ENCODE assay signal across 8 cellular contexts in genomic region chr17:81518785-81519283, GRCh38. TPM values are rescaled to one million over a fixed set of nuclear protein-coding genes. Genes with fewer than 3 reads are reported as not detected.
DNase-seq lines count a peak whose midpoint lies in the region; ATAC-seq, FAIRE-seq and TF ChIP-seq lines count a peak whose summit lies in the region.

No MANE protein-coding gene starts in this region.

- peak overlapping the region; percentile 93 for H3K4me3 ChIP-seq in left ventricle myocardium inferior
- peak overlapping the region; percentile 40 for H3K4me3 ChIP-seq in skeletal muscle cell (ENCODE audit: low read depth, low read length)

- no peaks in the 10 kb centered on the region for H3K9me3 ChIP-seq in left ventricle myocardium inferior (replicated peaks)

- TF ChIP-seq POLR2A in GM19193 (IDR thresholded peaks at IDR 0.05; ENCODE audit: extremely low read depth, insufficient read depth, insufficient read length) = peak; percentile 37

- H3K36me3 ChIP-seq in left ventricle myocardium inferior = peaks cover 5% of the 10 kb centered on the region

- H3K27me3 ChIP-seq in left ventricle myocardium inferior (ENCODE audit: low read depth) = peaks cover 36% of the 10 kb centered on the region

- TF ChIP-seq CTCF in left ventricle myocardium inferior (IDR thresholded peaks at IDR 0.05; ENCODE audit: borderline replicate concordance) = no peak

- intact Hi-C loops in left ventricle myocardium inferior (cut with micrococcal nuclease) = no loop called here

- H3K27ac ChIP-seq in left ventricle myocardium inferior (replicated peaks) = peak overlapping the region; percentile 99

- DNase-seq in AG08395 (ENCODE audit: low spot score) (peak; percentile 41), left ventricle myocardium inferior (peak; percentile 55), skeletal muscle cell (ENCODE audit: low read depth) (no peak), urothelium cell line (ENCODE audit: low spot score) (no peak)
- DNase-seq in activated CD8-positive, alpha-beta memory T cell treated with anti-CD3 and anti-CD28 coated beads, Interleukin-2, amount 50 U/mL, for 4 hours = peak; percentile 35

- FAIRE-seq in urothelium cell line (lab: Jason Lieb, UNC) = no peak

- ATAC-seq in GM21619 (IDR thresholded peaks at IDR 0.05; ENCODE audit: unreplicated experiment) (no peak), HG02588 (IDR thresholded peaks at IDR 0.05; ENCODE audit: unreplicated experiment) (no peak)

- peaks cover 66% of the 10 kb centered on the region for H3K4me1 ChIP-seq in left ventricle myocardium inferior

RNA-seq across cellular contexts. Expression of gene ACTG1, which starts 6.2 kb away (rescaled TPM):
- total RNA-seq in left ventricle myocardium inferior = 342 TPM

RNA-seq across cellular contexts. Expression of gene FSCN2, which starts 9.3 kb away (rescaled TPM):
- total RNA-seq in left ventricle myocardium inferior = 0.38 TPM

RNA-seq across cellular contexts. Expression of gene FAAP100, which starts 33.3 kb away (rescaled TPM):
- 15.9 TPM for total RNA-seq in left ventricle myocardium inferior

Comparison
In these comparisons a context has a peak if more than half of its experiments do, and no peak if none do; other contexts are left out.
1. DNase-seq: peak in AG08395 (single experiment), activated CD8-positive, alpha-beta memory T cell treated with anti-CD3 and anti-CD28 coated beads, Interleukin-2, amount 50 U/mL, for 4 hours (single experiment) and left ventricle myocardium inferior (single experiment); none in skeletal muscle cell (single experiment) and urothelium cell line (single experiment).